Comparison of ENCODE assay signal across 1 cellular context in genomic region chr9:100426532-100427365, GRCh38.
TF ChIP-seq lines count a peak whose summit lies in the region.

MSANTD3 (plus strand) TSS chr9:100427143; CDS start chr9:100441939, 14,796 bp downstream.

TF ChIP-seq in GM23338, 12 proteins besides CTCF, POLR2A, EP300 and RAD21 (continued from another document):
- TF ChIP-seq, protein P1, sequence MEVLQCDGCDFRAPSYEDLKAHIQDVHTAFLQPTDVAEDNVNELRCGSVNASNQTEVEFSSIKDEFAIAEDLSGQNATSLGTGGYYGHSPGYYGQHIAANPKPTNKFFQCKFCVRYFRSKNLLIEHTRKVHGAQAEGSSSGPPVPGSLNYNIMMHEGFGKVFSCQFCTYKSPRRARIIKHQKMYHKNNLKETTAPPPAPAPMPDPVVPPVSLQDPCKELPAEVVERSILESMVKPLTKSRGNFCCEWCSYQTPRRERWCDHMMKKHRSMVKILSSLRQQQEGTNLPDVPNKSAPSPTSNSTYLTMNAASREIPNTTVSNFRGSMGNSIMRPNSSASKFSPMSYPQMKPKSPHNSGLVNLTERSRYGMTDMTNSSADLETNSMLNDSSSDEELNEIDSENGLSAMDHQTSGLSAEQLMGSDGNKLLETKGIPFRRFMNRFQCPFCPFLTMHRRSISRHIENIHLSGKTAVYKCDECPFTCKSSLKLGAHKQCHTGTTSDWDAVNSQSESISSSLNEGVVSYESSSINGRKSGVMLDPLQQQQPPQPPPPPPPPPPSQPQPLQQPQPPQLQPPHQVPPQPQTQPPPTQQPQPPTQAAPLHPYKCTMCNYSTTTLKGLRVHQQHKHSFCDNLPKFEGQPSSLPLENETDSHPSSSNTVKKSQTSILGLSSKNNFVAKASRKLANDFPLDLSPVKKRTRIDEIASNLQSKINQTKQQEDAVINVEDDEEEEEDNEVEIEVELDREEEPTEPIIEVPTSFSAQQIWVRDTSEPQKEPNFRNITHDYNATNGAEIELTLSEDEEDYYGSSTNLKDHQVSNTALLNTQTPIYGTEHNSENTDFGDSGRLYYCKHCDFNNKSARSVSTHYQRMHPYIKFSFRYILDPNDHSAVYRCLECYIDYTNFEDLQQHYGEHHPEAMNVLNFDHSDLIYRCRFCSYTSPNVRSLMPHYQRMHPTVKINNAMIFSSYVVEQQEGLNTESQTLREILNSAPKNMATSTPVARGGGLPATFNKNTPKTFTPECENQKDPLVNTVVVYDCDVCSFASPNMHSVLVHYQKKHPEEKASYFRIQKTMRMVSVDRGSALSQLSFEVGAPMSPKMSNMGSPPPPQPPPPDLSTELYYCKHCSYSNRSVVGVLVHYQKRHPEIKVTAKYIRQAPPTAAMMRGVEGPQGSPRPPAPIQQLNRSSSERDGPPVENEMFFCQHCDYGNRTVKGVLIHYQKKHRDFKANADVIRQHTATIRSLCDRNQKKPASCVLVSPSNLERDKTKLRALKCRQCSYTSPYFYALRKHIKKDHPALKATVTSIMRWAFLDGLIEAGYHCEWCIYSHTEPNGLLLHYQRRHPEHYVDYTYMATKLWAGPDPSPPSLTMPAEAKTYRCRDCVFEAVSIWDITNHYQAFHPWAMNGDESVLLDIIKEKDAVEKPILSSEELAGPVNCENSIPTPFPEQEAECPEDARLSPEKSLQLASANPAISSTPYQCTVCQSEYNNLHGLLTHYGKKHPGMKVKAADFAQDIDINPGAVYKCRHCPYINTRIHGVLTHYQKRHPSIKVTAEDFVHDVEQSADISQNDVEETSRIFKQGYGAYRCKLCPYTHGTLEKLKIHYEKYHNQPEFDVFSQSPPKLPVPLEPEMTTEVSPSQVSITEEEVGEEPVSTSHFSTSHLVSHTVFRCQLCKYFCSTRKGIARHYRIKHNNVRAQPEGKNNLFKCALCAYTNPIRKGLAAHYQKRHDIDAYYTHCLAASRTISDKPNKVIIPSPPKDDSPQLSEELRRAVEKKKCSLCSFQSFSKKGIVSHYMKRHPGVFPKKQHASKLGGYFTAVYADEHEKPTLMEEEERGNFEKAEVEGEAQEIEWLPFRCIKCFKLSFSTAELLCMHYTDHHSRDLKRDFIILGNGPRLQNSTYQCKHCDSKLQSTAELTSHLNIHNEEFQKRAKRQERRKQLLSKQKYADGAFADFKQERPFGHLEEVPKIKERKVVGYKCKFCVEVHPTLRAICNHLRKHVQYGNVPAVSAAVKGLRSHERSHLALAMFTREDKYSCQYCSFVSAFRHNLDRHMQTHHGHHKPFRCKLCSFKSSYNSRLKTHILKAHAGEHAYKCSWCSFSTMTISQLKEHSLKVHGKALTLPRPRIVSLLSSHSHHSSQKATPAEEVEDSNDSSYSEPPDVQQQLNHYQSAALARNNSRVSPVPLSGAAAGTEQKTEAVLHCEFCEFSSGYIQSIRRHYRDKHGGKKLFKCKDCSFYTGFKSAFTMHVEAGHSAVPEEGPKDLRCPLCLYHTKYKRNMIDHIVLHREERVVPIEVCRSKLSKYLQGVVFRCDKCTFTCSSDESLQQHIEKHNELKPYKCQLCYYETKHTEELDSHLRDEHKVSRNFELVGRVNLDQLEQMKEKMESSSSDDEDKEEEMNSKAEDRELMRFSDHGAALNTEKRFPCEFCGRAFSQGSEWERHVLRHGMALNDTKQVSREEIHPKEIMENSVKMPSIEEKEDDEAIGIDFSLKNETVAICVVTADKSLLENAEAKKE (CRISPR knock-in tag; IDR thresholded peaks at IDR 0.05): no peak
- TF ChIP-seq JUNB (IDR thresholded peaks at IDR 0.05; ENCODE audit: unreplicated experiment) (no peak), ETS1 (IDR thresholded peaks at IDR 0.05) (no peak), POLR2AphosphoS5 (IDR thresholded peaks at IDR 0.05; ENCODE audit: low read depth) (peak; percentile 45; the same call in 1 of the 2 replicates), EZH2 (IDR thresholded peaks at IDR 0.05; ENCODE audit: low read depth, unreplicated experiment) (no peak), REST (IDR thresholded peaks at IDR 0.05; ENCODE audit: unreplicated experiment) (no peak), ZNF114 (CRISPR knock-in tag; IDR thresholded peaks at IDR 0.05) (no peak)
TF ChIP-seq in GM23338: peak in this region for 1.
